1 cellular context compared by ENCODE assay signal in genomic region chr3:110811050-110811449, GRCh38.
TF ChIP-seq lines count a peak whose summit lies in the region.

No MANE protein-coding gene starts in this region.

TF ChIP-seq in endothelial cell of umbilical vein, 7 proteins besides CTCF, POLR2A, EP300 and RAD21:
- TF ChIP-seq MYC (IDR thresholded peaks at IDR 0.05; ENCODE audit: low read depth, low read length) = no peak
- TF ChIP-seq POLR2AphosphoS5 (IDR thresholded peaks at IDR 0.05; ENCODE audit: insufficient read depth, low read depth, low read length) = no peak
- TF ChIP-seq JUN (IDR thresholded peaks at IDR 0.05; ENCODE audit: borderline replicate concordance, insufficient read depth, insufficient read length, low read depth) = no peak
- no peak for TF ChIP-seq MAX (IDR thresholded peaks at IDR 0.05; ENCODE audit: insufficient read depth, insufficient read length)
